20 cellular contexts compared by ENCODE assay signal in genomic region chr7:94111009-94111408, GRCh38.
DNase-seq lines count a peak whose midpoint lies in the region; ATAC-seq and TF ChIP-seq lines count a peak whose summit lies in the region.
"Had no signal": no experiment of that assay in that cellular context is flagged by ENCODE, and none has a peak within 500 bp of the region (broad histone marks: within the 10 kb centered on the region; RNA-seq: fewer than 3 reads in every experiment).

No MANE protein-coding gene starts in this region.

- TF ChIP-seq RAD21 in IMR-90 (IDR thresholded peaks at IDR 0.05; ENCODE audit: low read length) = no peak

- H4K91ac ChIP-seq in IMR-90 (ENCODE audit: insufficient read depth, low read depth, low read length) = peak overlapping the region; percentile 44

- no peaks in the 10 kb centered on the region for H3F3A ChIP-seq in GM23338 (replicated peaks; ENCODE audit: low read depth)

- H3K4me1 ChIP-seq in GM23338 (ENCODE audit: insufficient read depth) (no peaks in the 10 kb centered on the region), IMR-90 (ENCODE audit: control insufficient read depth, insufficient read depth, low read length) (peaks cover 5% of the 10 kb centered on the region), adrenal gland (replicated peaks in 1 of 2) (no peaks in the 10 kb centered on the region)
- H3K4me1 ChIP-seq: lower lobe of right lung, right lobe of liver, thyroid gland had no signal

- ATAC-seq in GM18870 (IDR thresholded peaks at IDR 0.05; ENCODE audit: unreplicated experiment) (peak; percentile 54), GM23338 (no peak), IMR-90 (ENCODE audit: low read depth) (peak; percentile 60), GM21717 (IDR thresholded peaks at IDR 0.05; ENCODE audit: unreplicated experiment) (no peak), HG03039 (IDR thresholded peaks at IDR 0.05; ENCODE audit: unreplicated experiment) (no peak), HG03520 (IDR thresholded peaks at IDR 0.05; ENCODE audit: unreplicated experiment) (no peak)
- ATAC-seq: right lobe of liver; stimulated activated naive B cell treated with anti-CD40 and anti-IgM and Interleukin-4, amounts not matched to agents 10 μg/mL and 1 μg/mL and 100 μg/mL, for 72 hours had no signal

- peak overlapping the region; percentile 99 for H3K18ac ChIP-seq in IMR-90 (ENCODE audit: low read depth, low read length)

- intact Hi-C loops in IMR-90 (cut with micrococcal nuclease) (no loop called here), adrenal gland (cut with DNase I) (no loop called here)

- no peaks in the 10 kb centered on the region for H3K79me2 ChIP-seq in GM23338 (replicated peaks; ENCODE audit: insufficient read depth)

- H3K27ac Mint-ChIP-seq in GM23338 = no peak overlapping the region
- H3K27ac Mint-ChIP-seq: activated naive CD8-positive, alpha-beta T cell treated with anti-CD3 and anti-CD28 coated beads for 36 hours; activated T-helper 1 cell treated with anti-CD3 and anti-CD28 coated beads, Interleukin-12 subunit alpha, Interleukin-12 subunit beta, Interleukin-2, Interleukin-4 antibody, amounts not matched to agents 30 ng/mL and 10 ng/mL and 1 ng/mL, durations not matched to agents 14 hours and 24 hours and 36 hours; stimulated activated naive B cell treated with anti-CD40 and anti-IgM and Interleukin-4, amounts not matched to agents 10 μg/mL and 1 μg/mL and 100 μg/mL, for 72 hours had no signal

- H4K5ac ChIP-seq in IMR-90 (ENCODE audit: low read depth, low read length) = peak overlapping the region; percentile 45

- no peak for TF ChIP-seq CTCF in GM23338 (conservative IDR thresholded peaks at IDR 0.05; ENCODE audit: low read depth in 2 of 2)
- TF ChIP-seq CTCF in IMR-90 (conservative IDR thresholded peaks at IDR 0.05; ENCODE audit: low read depth, low read length) = no peak
- no peak for TF ChIP-seq CTCF in epithelial cell of esophagus (IDR thresholded peaks at IDR 0.05; ENCODE audit: insufficient read depth, low read depth, low read length, missing control alignments)
- TF ChIP-seq CTCF in adrenal gland (IDR thresholded peaks at IDR 0.05) = no peak

- H3K23ac ChIP-seq in IMR-90 (ENCODE audit: low read depth, low read length) = peak overlapping the region; percentile 48; the same call in 1 of the 2 replicates

- in situ Hi-C loops in IMR-90 (cut with MboI; ENCODE audit: low sequenced_read_pairs) = no loop called here

- no peaks in the 10 kb centered on the region for H3K79me1 ChIP-seq in IMR-90 (ENCODE audit: low read depth in 1 of 2, low read length in 2 of 2)

- H2BK120ac ChIP-seq in IMR-90 (ENCODE audit: low read depth, low read length) = peak overlapping the region; percentile 79

- peak overlapping the region; percentile 90 for H2BK20ac ChIP-seq in IMR-90 (ENCODE audit: low read depth, low read length)

- H2AK5ac ChIP-seq in IMR-90 (ENCODE audit: low read depth, low read length) = peak overlapping the region; percentile 69; the same call in 1 of the 2 replicates

- H3K4me1 Mint-ChIP-seq in GM23338 = no peaks in the 10 kb centered on the region
- H3K4me1 Mint-ChIP-seq: activated naive CD8-positive, alpha-beta T cell treated with anti-CD3 and anti-CD28 coated beads for 36 hours; stimulated activated naive B cell treated with anti-CD40 and anti-IgM and Interleukin-4, amounts not matched to agents 10 μg/mL and 1 μg/mL and 100 μg/mL, for 72 hours had no signal

- peak overlapping the region; percentile 35; the same call in 1 of the 2 replicates for H2AFZ ChIP-seq in GM23338
- H2AFZ ChIP-seq in IMR-90 (replicated peaks; ENCODE audit: low read length, poor library complexity) = peak overlapping the region; percentile 80

- H3K9ac ChIP-seq in IMR-90 (ENCODE audit: low read depth, low read length) = no peak overlapping the region

- H3K9me3 Mint-ChIP-seq in GM23338 = no peaks in the 10 kb centered on the region
- H3K9me3 Mint-ChIP-seq: activated naive CD8-positive, alpha-beta T cell treated with anti-CD3 and anti-CD28 coated beads for 36 hours; activated T-helper 1 cell treated with anti-CD3 and anti-CD28 coated beads, Interleukin-12 subunit alpha, Interleukin-12 subunit beta, Interleukin-2, Interleukin-4 antibody, amounts not matched to agents 30 ng/mL and 10 ng/mL and 1 ng/mL, durations not matched to agents 14 hours and 24 hours and 36 hours; stimulated activated naive B cell treated with anti-CD40 and anti-IgM and Interleukin-4, amounts not matched to agents 10 μg/mL and 1 μg/mL and 100 μg/mL, for 72 hours had no signal

- H4K8ac ChIP-seq in IMR-90 (ENCODE audit: low read depth in 2 of 2, low read length in 2 of 2) = peak overlapping the region; percentile 53 to 88

- H4K20me1 ChIP-seq in GM23338 (replicated peaks; ENCODE audit: insufficient read depth) (no peaks in the 10 kb centered on the region), IMR-90 (ENCODE audit: insufficient read depth, low read length) (no peaks in the 10 kb centered on the region)

- CTCF ChIA-PET in IMR-90 (lab: Yijun Ruan, JAX) = interaction anchor here (0.6 kb wide), 1 partner anchor 92 kb away, joined by 4 read pairs; no protein-coding TSS in a partner anchor

- H3K4me3 ChIP-seq in GM23338 = no peak overlapping the region
- H3K4me3 ChIP-seq in IMR-90 (ENCODE audit: insufficient read depth, low read depth, low read length) = no peak overlapping the region
- H3K4me3 ChIP-seq in epithelial cell of esophagus (ENCODE audit: low read length) = no peak overlapping the region
- H3K4me3 ChIP-seq in adrenal gland = no peak overlapping the region
- H3K4me3 ChIP-seq: lower lobe of right lung, ovary, right lobe of liver, thyroid gland had no signal

- no peaks in the 10 kb centered on the region for H3K9me2 ChIP-seq in GM23338 (ENCODE audit: insufficient read depth)

- no peak overlapping the region for H2BK15ac ChIP-seq in IMR-90 (ENCODE audit: low read depth, low read length)

- H3K27me3 ChIP-seq in GM23338 (ENCODE audit: insufficient read depth) (no peaks in the 10 kb centered on the region), IMR-90 (ENCODE audit: control insufficient read depth, insufficient read depth, low read length) (no peaks in the 10 kb centered on the region), adrenal gland (no peaks in the 10 kb centered on the region)
- H3K27me3 ChIP-seq: brain microvascular endothelial cell, ovary, right lobe of liver, thyroid gland had no signal

- H2BK5ac ChIP-seq in IMR-90 (ENCODE audit: low read depth, low read length, poor library complexity, severe bottlenecking) = peak overlapping the region; percentile 70

- H3K4me3 Mint-ChIP-seq in GM23338 = no peak overlapping the region
- H3K4me3 Mint-ChIP-seq: activated naive CD8-positive, alpha-beta T cell treated with anti-CD3 and anti-CD28 coated beads for 36 hours; activated T-helper 1 cell treated with anti-CD3 and anti-CD28 coated beads, Interleukin-12 subunit alpha, Interleukin-12 subunit beta, Interleukin-2, Interleukin-4 antibody, amounts not matched to agents 30 ng/mL and 10 ng/mL and 1 ng/mL, durations not matched to agents 14 hours and 24 hours and 36 hours; stimulated activated naive B cell treated with anti-CD40 and anti-IgM and Interleukin-4, amounts not matched to agents 10 μg/mL and 1 μg/mL and 100 μg/mL, for 72 hours had no signal

- H3K36me3 ChIP-seq in GM23338 (ENCODE audit: insufficient read depth) = no peaks in the 10 kb centered on the region
- H3K36me3 ChIP-seq in IMR-90 (ENCODE audit: control insufficient read depth, insufficient read depth, low read length) = no peaks in the 10 kb centered on the region
- H3K36me3 ChIP-seq in adrenal gland (replicated peaks in 1 of 2) = no peaks in the 10 kb centered on the region
- H3K36me3 ChIP-seq: brain microvascular endothelial cell, lower lobe of right lung, ovary, right lobe of liver, thyroid gland had no signal

- H3K27ac ChIP-seq in GM23338 (ENCODE audit: low read depth) (no peak overlapping the region), IMR-90 (ENCODE audit: insufficient read depth, low read length) (peak overlapping the region; percentile 15; the same call in 1 of the 2 replicates), adrenal gland (no peak overlapping the region)
- H3K27ac ChIP-seq: brain microvascular endothelial cell, lower lobe of right lung, ovary, right lobe of liver, thyroid gland had no signal

- H3K9me1 ChIP-seq in IMR-90 (ENCODE audit: insufficient read depth, low read length) = no peaks in the 10 kb centered on the region

- no TSS peak for BruUV-seq in IMR-90 (replicated peaks; lab: Mats Ljungman, UMichigan)

- no peak overlapping the region for H3K56ac ChIP-seq in IMR-90 (ENCODE audit: extremely low read depth, insufficient read depth, low read length)

- no peaks in the 10 kb centered on the region for H3K36me3 Mint-ChIP-seq in GM23338 (ENCODE audit: low read depth)
- H3K36me3 Mint-ChIP-seq: activated naive CD8-positive, alpha-beta T cell treated with anti-CD3 and anti-CD28 coated beads for 36 hours; stimulated activated naive B cell treated with anti-CD40 and anti-IgM and Interleukin-4, amounts not matched to agents 10 μg/mL and 1 μg/mL and 100 μg/mL, for 72 hours had no signal

- dilution Hi-C loops in IMR-90 (cut with HindIII; ENCODE audit: low sequenced_read_pairs, unreplicated experiment) = no loop called here

- no peak for DNase-seq in GM23338 (ENCODE audit: low spot score)
- no peak for DNase-seq in IMR-90
- peak; percentile 29 for DNase-seq in epithelial cell of esophagus (ENCODE audit: low read depth)
- no peak for DNase-seq in adrenal gland
- DNase-seq: activated naive CD8-positive, alpha-beta T cell treated with anti-CD3 and anti-CD28 coated beads for 36 hours; brain microvascular endothelial cell; cortex of kidney; DMS 273 treated with DMSO at 0.1 percent for 48 hours; lower lobe of right lung; NCI-H1930; NCI-H446; ovary; right lobe of liver; stimulated activated naive B cell treated with anti-CD40 and anti-IgM and Interleukin-4, amounts not matched to agents 10 μg/mL and 1 μg/mL and 100 μg/mL, for 72 hours; thyroid gland had no signal

- H3K4ac ChIP-seq in IMR-90 (ENCODE audit: low read depth, low read length) = peak overlapping the region; percentile 65

- no peak overlapping the region for H3K4me2 ChIP-seq in GM23338
- no peak overlapping the region for H3K4me2 ChIP-seq in IMR-90 (ENCODE audit: low read depth, low read length)

- no CpG with 5 or more reads among the region's 2 CpGs for WGBS in IMR-90 (ENCODE audit: extremely low coverage in 2 of 2, insufficient read length in 1 of 2), 2 experiments
- WGBS in adrenal gland, 4 donors = 84 to 96% (median 92%) methylated on average over 2 of the region's 2 CpGs

- no peaks in the 10 kb centered on the region for H3K9me3 ChIP-seq in IMR-90 (ENCODE audit: control insufficient read depth, insufficient read depth, low read length)
- no peaks in the 10 kb centered on the region for H3K9me3 ChIP-seq in adrenal gland (replicated peaks in 1 of 3)
- H3K9me3 ChIP-seq: lower lobe of right lung, ovary, right lobe of liver, thyroid gland had no signal

- TF ChIP-seq POLR2A in IMR-90 (IDR thresholded peaks at IDR 0.05; ENCODE audit: low read depth, low read length) = no peak
- TF ChIP-seq POLR2A in adrenal gland (IDR thresholded peaks at IDR 0.05) = no peak

- POLR2A ChIA-PET in IMR-90 (lab: Charles Lee; ENCODE audit: unreplicated experiment) = no interaction called here

- H3K27me3 Mint-ChIP-seq in GM23338 (ENCODE audit: insufficient read depth, low read depth, poor library complexity) = no peaks in the 10 kb centered on the region
- H3K27me3 Mint-ChIP-seq: stimulated activated naive B cell treated with anti-CD40 and anti-IgM and Interleukin-4, amounts not matched to agents 10 μg/mL and 1 μg/mL and 100 μg/mL, for 72 hours had no signal

- peak overlapping the region; percentile 52 for H2AK9ac ChIP-seq in IMR-90 (replicated peaks; ENCODE audit: low read depth, low read length, poor library complexity)

- H3K14ac ChIP-seq in IMR-90 (replicated peaks; ENCODE audit: low read depth, low read length) = peak overlapping the region; percentile 61; the same call in 1 of the 2 replicates

Comparison
In these comparisons a context has a peak if more than half of its experiments do, and no peak if none do; other contexts are left out.
1. ATAC-seq: peak in GM18870 (single experiment) and IMR-90 (single experiment); none in GM23338 (single experiment), GM21717 (single experiment), HG03039 (single experiment) and HG03520 (single experiment).